16 cellular contexts compared by ENCODE assay signal in genomic region chr10:56142092-56142728, GRCh38.
DNase-seq lines count a peak whose midpoint lies in the region; ATAC-seq and TF ChIP-seq lines count a peak whose summit lies in the region.
"Had no signal": no experiment of that assay in that cellular context is flagged by ENCODE, and none has a peak within 500 bp of the region (broad histone marks: within the 10 kb centered on the region; RNA-seq: fewer than 3 reads in every experiment).

No MANE protein-coding gene starts in this region.

- CTCF ChIA-PET in RWPE1 (lab: Yijun Ruan, JAX) = no interaction called here

- no peak overlapping the region for H3K27ac Mint-ChIP-seq in activated T-cell treated with anti-CD3 and anti-CD28 coated beads, Interleukin-2, amount 50 U/mL, for 72 hours
- H3K27ac Mint-ChIP-seq: activated B cell treated with CpG ODN at 0.5 μM for 24 hours had no signal

- peaks cover 2 to 6% of the 10 kb centered on the region in 2 donors for H3K9me3 Mint-ChIP-seq in activated T-cell treated with anti-CD3 and anti-CD28 coated beads, Interleukin-2, amount 50 U/mL, for 72 hours

- POLR2A ChIA-PET in RWPE1 (lab: Yijun Ruan, JAX; ENCODE audit: low non-redundant PET) = no interaction called here

- no peak overlapping the region for H3K27ac ChIP-seq in RWPE1
- H3K27ac ChIP-seq: adrenal gland, dorsolateral prefrontal cortex, SJSA1, transverse colon had no signal

- H3K36me3 Mint-ChIP-seq in activated T-cell treated with anti-CD3 and anti-CD28 coated beads, Interleukin-2, amount 50 U/mL, for 72 hours (ENCODE audit: insufficient read depth in 2 of 2) = peaks cover 2% of the 10 kb centered on the region in 2 donors

- no peak for TF ChIP-seq CTCF in GM10266 (IDR thresholded peaks at IDR 0.05; ENCODE audit: control insufficient read depth, insufficient read depth, low read depth, missing control alignments)
- no peak for TF ChIP-seq CTCF in RWPE1 (conservative IDR thresholded peaks at IDR 0.05; ENCODE audit: low read depth)

- H3K4me3 Mint-ChIP-seq in activated T-cell treated with anti-CD3 and anti-CD28 coated beads, Interleukin-2, amount 50 U/mL, for 72 hours = no peak overlapping the region
- H3K4me3 Mint-ChIP-seq: activated B cell treated with CpG ODN at 0.5 μM for 24 hours had no signal

- ATAC-seq in GM19397 (IDR thresholded peaks at IDR 0.05; ENCODE audit: unreplicated experiment) (peak; percentile 85), HG02798 (IDR thresholded peaks at IDR 0.05; ENCODE audit: poor library complexity, unreplicated experiment) (peak; percentile 93), HG03442 (IDR thresholded peaks at IDR 0.05; ENCODE audit: unreplicated experiment) (peak; percentile 87)
- no peak for ATAC-seq in activated T-cell treated with anti-CD3 and anti-CD28 coated beads, Interleukin-2, amount 50 U/mL, for 72 hours (replicated peaks in 1 of 2)
- ATAC-seq: left colon had no signal

- no peaks in the 10 kb centered on the region for H3K4me1 Mint-ChIP-seq in activated T-cell treated with anti-CD3 and anti-CD28 coated beads, Interleukin-2, amount 50 U/mL, for 72 hours (ENCODE audit: low read depth)
- H3K4me1 Mint-ChIP-seq: activated B cell treated with CpG ODN at 0.5 μM for 24 hours had no signal

- peak; percentile 26 for DNase-seq in GM10266 (ENCODE audit: extremely low spot score)
- no peak for DNase-seq in NCI-H2171 (lab: John Stamatoyannopoulos, UW)
- no peak for DNase-seq in activated T-cell treated with anti-CD3 and anti-CD28 coated beads, Interleukin-2, amount 50 U/mL, for 72 hours
- DNase-seq in iPS-NIHi7 (ENCODE audit: extremely low spot score) = no peak
- no peak for DNase-seq in RWPE1 (ENCODE audit: low spot score)
- DNase-seq: activated B cell treated with CpG ODN at 0.5 μM for 24 hours; activated T-cell treated with anti-CD3 and anti-CD28 coated beads, Interleukin-2, amount 50 U/mL, for 1 hour; adrenal gland; DMS 273 treated with DMSO at 0.1 percent for 48 hours; dorsolateral prefrontal cortex; left colon; transverse colon had no signal

- H3K27me3 Mint-ChIP-seq in activated T-cell treated with anti-CD3 and anti-CD28 coated beads, Interleukin-2, amount 50 U/mL, for 72 hours (ENCODE audit: low read depth) = no peaks in the 10 kb centered on the region
- H3K27me3 Mint-ChIP-seq: activated B cell treated with CpG ODN at 0.5 μM for 24 hours had no signal

Comparison
In these comparisons a context has a peak if more than half of its experiments do, and no peak if none do; other contexts are left out.
1. ATAC-seq: peak in GM19397 (single experiment), HG02798 (single experiment) and HG03442 (single experiment); none in activated T-cell treated with anti-CD3 and anti-CD28 coated beads, Interleukin-2, amount 50 U/mL, for 72 hours (0 of 2).